In genomic region chr13:21034602-21035190, GRCh38 we compare ENCODE assay signal across 9 cellular contexts. TPM values are rescaled to one million over a fixed set of nuclear protein-coding genes. Genes with fewer than 3 reads are reported as not detected.
DNase-seq lines count a peak whose midpoint lies in the region; ATAC-seq and TF ChIP-seq lines count a peak whose summit lies in the region.
"Had no signal": no experiment of that assay in that cellular context is flagged by ENCODE, and none has a peak within 500 bp of the region (broad histone marks: within the 10 kb centered on the region; RNA-seq: fewer than 3 reads in every experiment).

No MANE protein-coding gene starts in this region.

- TF ChIP-seq CTCF in ascending aorta (IDR thresholded peaks at IDR 0.05): peak in 1 of 3 experiments; percentile 18

- ATAC-seq in GM21576 (IDR thresholded peaks at IDR 0.05; ENCODE audit: unreplicated experiment): peak; percentile 52
- ATAC-seq in HG03025 (IDR thresholded peaks at IDR 0.05; ENCODE audit: low FRiP score, unreplicated experiment): no peak

- peak overlapping the region in 4 of 6 donors; percentile 15 to 77 (median 52) for H3K27ac Mint-ChIP-seq in immature natural killer cell
- no peak overlapping the region for H3K27ac Mint-ChIP-seq in activated CD4-positive, alpha-beta memory T cell treated with anti-CD3 and anti-CD28 coated beads for 36 hours

- peak overlapping the region in 1 of 5 donors; percentile 2 for H3K4me3 Mint-ChIP-seq in immature natural killer cell
- H3K4me3 Mint-ChIP-seq in activated CD4-positive, alpha-beta memory T cell treated with anti-CD3 and anti-CD28 coated beads for 36 hours: no peak overlapping the region

- peaks cover 6 to 47% of the 10 kb centered on the region in 2 donors for H3K4me1 ChIP-seq in ascending aorta
- H3K4me1 ChIP-seq in stomach smooth muscle (ENCODE audit: control insufficient read depth, insufficient read depth, low read length): peaks cover 28% of the 10 kb centered on the region

- DNase-seq in ascending aorta (ENCODE audit: low spot score in 2 of 2) (no peak), immature natural killer cell (peak in 2 of 3 donors; percentile 11 to 15), NCI-H2171 (lab: John Stamatoyannopoulos, UW) (no peak)
- no peak for DNase-seq in activated CD4-positive, alpha-beta memory T cell treated with anti-CD3 and anti-CD28 coated beads for 36 hours
- no peak for DNase-seq in activated effector memory CD4-positive, alpha-beta T cell treated with anti-CD3 and anti-CD28 coated beads, Interleukin-2, amount 50 U/mL, for 16 hours
- DNase-seq: activated T-cell treated with anti-CD3 and anti-CD28 coated beads, Interleukin-2, amount 50 U/mL, for 48 hours had no signal

- H3K4me3 ChIP-seq in ascending aorta: no peak overlapping the region
- H3K4me3 ChIP-seq in stomach smooth muscle (ENCODE audit: low read length in 2 of 2): peak overlapping the region in 1 of 2 donors; percentile 15

- H3K36me3 Mint-ChIP-seq in immature natural killer cell: no peaks in the 10 kb centered on the region
- H3K36me3 Mint-ChIP-seq in activated CD4-positive, alpha-beta memory T cell treated with anti-CD3 and anti-CD28 coated beads for 36 hours: no peaks in the 10 kb centered on the region

- CTCF ChIA-PET in activated CD4-positive, alpha-beta memory T cell treated with anti-CD3 and anti-CD28 coated beads for 36 hours (lab: Charles Lee): no interaction called here

- peak overlapping the region; percentile 70 to 80 for H3K27ac ChIP-seq in ascending aorta
- peak overlapping the region; percentile 80 for H3K27ac ChIP-seq in stomach smooth muscle (ENCODE audit: low read length)

- no peaks in the 10 kb centered on the region for H3K27me3 Mint-ChIP-seq in immature natural killer cell (ENCODE audit: low read depth in 3 of 3)
- H3K27me3 Mint-ChIP-seq in activated CD4-positive, alpha-beta memory T cell treated with anti-CD3 and anti-CD28 coated beads for 36 hours: no peaks in the 10 kb centered on the region

- no peaks in the 10 kb centered on the region for H3K9me3 Mint-ChIP-seq in immature natural killer cell
- no peaks in the 10 kb centered on the region for H3K9me3 Mint-ChIP-seq in activated CD4-positive, alpha-beta memory T cell treated with anti-CD3 and anti-CD28 coated beads for 36 hours

- no peaks in the 10 kb centered on the region for H3K9me3 ChIP-seq in ascending aorta
- H3K9me3 ChIP-seq in stomach smooth muscle (ENCODE audit: control insufficient read depth in 2 of 2, low read length in 2 of 2): no peaks in the 10 kb centered on the region

- H3K9ac ChIP-seq in stomach smooth muscle (ENCODE audit: low read length in 2 of 2): no peak overlapping the region

- H3K27me3 ChIP-seq in ascending aorta (no peaks in the 10 kb centered on the region), stomach smooth muscle (ENCODE audit: control insufficient read depth in 1 of 2, insufficient read depth in 2 of 2, low read length in 2 of 2) (no peaks in the 10 kb centered on the region)

- H3K36me3 ChIP-seq in ascending aorta: peaks cover 0 to 3% of the 10 kb centered on the region in 2 donors
- no peaks in the 10 kb centered on the region for H3K36me3 ChIP-seq in stomach smooth muscle (ENCODE audit: control insufficient read depth in 2 of 2, insufficient read depth in 2 of 2, low read length in 2 of 2)

- H3K4me1 Mint-ChIP-seq in immature natural killer cell: peaks cover 50 to 69% of the 10 kb centered on the region in 2 donors
- peaks cover 8% of the 10 kb centered on the region for H3K4me1 Mint-ChIP-seq in activated CD4-positive, alpha-beta memory T cell treated with anti-CD3 and anti-CD28 coated beads for 36 hours (ENCODE audit: low read depth)

- POLR2A ChIA-PET in activated CD4-positive, alpha-beta memory T cell treated with anti-CD3 and anti-CD28 coated beads for 36 hours (lab: Charles Lee): interaction anchor here (0.6 kb wide), 1 partner anchor 362 kb away, joined by 3 read pairs; no protein-coding TSS in a partner anchor

- intact Hi-C loops in ascending aorta (cut with DNase I): no loop called here
- intact Hi-C loops in activated CD4-positive, alpha-beta memory T cell treated with anti-CD3 and anti-CD28 coated beads for 36 hours (cut with micrococcal nuclease): no loop called here

RNA-seq across cellular contexts. Expression of gene LATS2, which starts 26.7 kb away (rescaled TPM):
- total RNA-seq in ascending aorta: 49.0 TPM
- 1 to 10 TPM in 2 of 3 donors, under 1 TPM in 1; 0.59 to 1.8 (median 1.3) TPM for polyA plus RNA-seq in immature natural killer cell
- 1 to 10 TPM; 4.0 to 6.8 TPM for total RNA-seq in activated CD4-positive, alpha-beta memory T cell treated with anti-CD3 and anti-CD28 coated beads for 36 hours

Comparison
In these comparisons a context has a peak if more than half of its experiments do, and no peak if none do; other contexts are left out.
1. DNase-seq: peak in immature natural killer cell (2 of 3); none in ascending aorta (0 of 2), NCI-H2171 (single experiment), activated CD4-positive, alpha-beta memory T cell treated with anti-CD3 and anti-CD28 coated beads for 36 hours (single experiment) and activated effector memory CD4-positive, alpha-beta T cell treated with anti-CD3 and anti-CD28 coated beads, Interleukin-2, amount 50 U/mL, for 16 hours (single experiment).